23 cellular contexts compared by ENCODE assay signal in the genomic region with DNA sequence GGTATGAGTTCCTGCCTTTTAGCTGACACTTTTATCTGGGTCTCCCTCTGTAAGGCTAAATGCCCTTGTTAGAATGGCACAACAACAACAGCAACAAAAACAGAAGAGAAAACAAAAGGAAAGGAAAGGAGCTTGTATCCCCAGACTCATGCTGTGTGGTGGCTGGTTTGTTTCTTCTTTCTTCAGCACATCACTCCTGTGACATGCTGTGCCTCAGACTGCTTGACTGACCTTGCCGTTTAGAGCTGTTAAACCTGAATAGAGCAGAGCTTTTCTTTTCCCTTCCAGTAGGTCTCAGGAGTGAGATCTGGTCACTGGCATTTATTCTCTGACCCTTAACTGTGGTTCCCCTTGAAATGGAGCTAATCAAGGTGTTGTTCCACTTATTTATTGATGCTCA. TPM values are rescaled to one million over a fixed set of nuclear protein-coding genes. Genes with fewer than 3 reads are reported as not detected.
"Had no signal": no experiment of that assay in that cellular context is flagged by ENCODE, and none has a peak within 500 bp of the region (broad histone marks: within the 10 kb centered on the region; RNA-seq: fewer than 3 reads in every experiment).

No MANE protein-coding gene starts in this region.

- H3K9me3 ChIP-seq: body of pancreas, ovary, right lobe of liver, stomach had no signal

- H3K27me3 ChIP-seq: body of pancreas, dorsolateral prefrontal cortex, foreskin keratinocyte, ovary, right lobe of liver, stomach had no signal

- DNase-seq: activated B cell treated with CpG ODN at 0.5 μM for 24 hours; activated CD4-positive, alpha-beta memory T cell treated with anti-CD3 and anti-CD28 coated beads, Interleukin-2, amount 10 ng/mL, durations not matched to agents 7 days and 5 days; activated CD4-positive, alpha-beta T cell treated with anti-CD3 and anti-CD28 coated beads for 4 hours; activated naive CD4-positive, alpha-beta T cell; activated naive CD8-positive, alpha-beta T cell treated with anti-CD3 and anti-CD28 coated beads, Interleukin-2, amount 10 ng/mL, durations not matched to agents 7 days and 5 days; activated T-cell treated with anti-CD3 and anti-CD28 coated beads, Interleukin-2, amount 50 U/mL, for 1 hour; amygdala; body of pancreas; foreskin keratinocyte; immature natural killer cell; kidney glomerular epithelial cell; left ventricle myocardium superior; naive thymus-derived CD4-positive, alpha-beta T cell; ovary; right lobe of liver; stimulated activated CD4-positive, alpha-beta T cell treated with anti-CD3 and anti-CD28 coated beads, Interleukin-4, amount 100 ng/mL, for 24 hours; stomach; trophoblast cell had no signal

- ATAC-seq: activated T-helper 17 cell treated with anti-CD3 and anti-CD28 coated beads, Interleukin-2, amount 50 U/mL, for 72 hours; body of pancreas; foreskin keratinocyte; left ventricle myocardium superior; naive thymus-derived CD4-positive, alpha-beta T cell; right lobe of liver; stimulated activated effector memory CD8-positive, alpha-beta T cell treated with anti-CD3 and anti-CD28 coated beads, Interleukin-12 subunit alpha, Interleukin-12 subunit beta, amount 100 ng/mL, for 72 hours had no signal

- H3K4me1 Mint-ChIP-seq: activated B cell treated with CpG ODN at 0.5 μM for 24 hours; activated CD4-positive, alpha-beta memory T cell treated with anti-CD3 and anti-CD28 coated beads, Interleukin-2, amount 10 ng/mL, durations not matched to agents 7 days and 5 days; activated naive CD8-positive, alpha-beta T cell treated with anti-CD3 and anti-CD28 coated beads, Interleukin-2, amount 10 ng/mL, durations not matched to agents 7 days and 5 days; activated T-helper 17 cell treated with anti-CD3 and anti-CD28 coated beads, Interleukin-2, amount 50 U/mL, for 72 hours; immature natural killer cell; memory B cell; naive thymus-derived CD4-positive, alpha-beta T cell; stimulated activated effector memory CD8-positive, alpha-beta T cell treated with anti-CD3 and anti-CD28 coated beads, Interleukin-12 subunit alpha, Interleukin-12 subunit beta, amount 100 ng/mL, for 72 hours had no signal

- H3K27ac Mint-ChIP-seq: activated B cell treated with CpG ODN at 0.5 μM for 24 hours; activated CD4-positive, alpha-beta memory T cell treated with anti-CD3 and anti-CD28 coated beads, Interleukin-2, amount 10 ng/mL, durations not matched to agents 7 days and 5 days; activated naive CD8-positive, alpha-beta T cell treated with anti-CD3 and anti-CD28 coated beads, Interleukin-2, amount 10 ng/mL, durations not matched to agents 7 days and 5 days; activated T-helper 17 cell treated with anti-CD3 and anti-CD28 coated beads, Interleukin-2, amount 50 U/mL, for 72 hours; immature natural killer cell; memory B cell; naive thymus-derived CD4-positive, alpha-beta T cell; stimulated activated effector memory CD8-positive, alpha-beta T cell treated with anti-CD3 and anti-CD28 coated beads, Interleukin-12 subunit alpha, Interleukin-12 subunit beta, amount 100 ng/mL, for 72 hours; T-helper 2 cell treated with Interferon-gamma antibody and Interleukin-4, amounts not matched to agents 5 μg/mL and 100 μg/mL, for 36 hours had no signal

- H3K27me3 Mint-ChIP-seq: activated B cell treated with CpG ODN at 0.5 μM for 24 hours; activated CD4-positive, alpha-beta memory T cell treated with anti-CD3 and anti-CD28 coated beads, Interleukin-2, amount 10 ng/mL, durations not matched to agents 7 days and 5 days; activated naive CD8-positive, alpha-beta T cell treated with anti-CD3 and anti-CD28 coated beads, Interleukin-2, amount 10 ng/mL, durations not matched to agents 7 days and 5 days; activated T-helper 17 cell treated with anti-CD3 and anti-CD28 coated beads, Interleukin-2, amount 50 U/mL, for 72 hours; memory B cell; naive thymus-derived CD4-positive, alpha-beta T cell had no signal

- H3K4me3 Mint-ChIP-seq: activated B cell treated with CpG ODN at 0.5 μM for 24 hours; activated CD4-positive, alpha-beta memory T cell treated with anti-CD3 and anti-CD28 coated beads, Interleukin-2, amount 10 ng/mL, durations not matched to agents 7 days and 5 days; activated naive CD8-positive, alpha-beta T cell treated with anti-CD3 and anti-CD28 coated beads, Interleukin-2, amount 10 ng/mL, durations not matched to agents 7 days and 5 days; activated T-helper 17 cell treated with anti-CD3 and anti-CD28 coated beads, Interleukin-2, amount 50 U/mL, for 72 hours; immature natural killer cell; memory B cell; naive thymus-derived CD4-positive, alpha-beta T cell; stimulated activated effector memory CD8-positive, alpha-beta T cell treated with anti-CD3 and anti-CD28 coated beads, Interleukin-12 subunit alpha, Interleukin-12 subunit beta, amount 100 ng/mL, for 72 hours; T-helper 2 cell treated with Interferon-gamma antibody and Interleukin-4, amounts not matched to agents 5 μg/mL and 100 μg/mL, for 36 hours had no signal

- H3K36me3 ChIP-seq: ovary, right lobe of liver, stomach had no signal

- H3K4me3 ChIP-seq: body of pancreas, dorsolateral prefrontal cortex, ovary, right lobe of liver, stomach had no signal

- H3K9me3 Mint-ChIP-seq: activated naive CD8-positive, alpha-beta T cell treated with anti-CD3 and anti-CD28 coated beads, Interleukin-2, amount 10 ng/mL, durations not matched to agents 7 days and 5 days had no signal

- H3K27ac ChIP-seq: body of pancreas, dorsolateral prefrontal cortex, foreskin keratinocyte, ovary, right lobe of liver, stomach had no signal

- H3K36me3 Mint-ChIP-seq: activated naive CD8-positive, alpha-beta T cell treated with anti-CD3 and anti-CD28 coated beads, Interleukin-2, amount 10 ng/mL, durations not matched to agents 7 days and 5 days; immature natural killer cell; memory B cell; naive thymus-derived CD4-positive, alpha-beta T cell; stimulated activated effector memory CD8-positive, alpha-beta T cell treated with anti-CD3 and anti-CD28 coated beads, Interleukin-12 subunit alpha, Interleukin-12 subunit beta, amount 100 ng/mL, for 72 hours had no signal

- H3K4me1 ChIP-seq: body of pancreas, foreskin keratinocyte, right lobe of liver, stomach had no signal

RNA-seq across cellular contexts. Expression of gene GALNT13, which starts 18.9 kb away (rescaled TPM):
- total RNA-seq: activated B cell treated with CpG ODN at 0.5 μM for 24 hours; activated CD4-positive, alpha-beta memory T cell treated with anti-CD3 and anti-CD28 coated beads, Interleukin-2, amount 10 ng/mL, durations not matched to agents 7 days and 5 days; activated T-helper 17 cell treated with anti-CD3 and anti-CD28 coated beads, Interleukin-2, amount 50 U/mL, for 72 hours; foreskin keratinocyte; right lobe of liver had no signal
